In genomic region chr6:6916598-6916997, GRCh38 we compare ENCODE assay signal across 1 cellular context.
TF ChIP-seq lines count a peak whose summit lies in the region.

No MANE protein-coding gene starts in this region.

TF ChIP-seq in liver, 16 proteins besides CTCF, POLR2A, EP300 and RAD21 (continued from another document):
- no peak for TF ChIP-seq REST (IDR thresholded peaks at IDR 0.05)
- no peak for TF ChIP-seq NR2F2 (IDR thresholded peaks at IDR 0.05)
- TF ChIP-seq, protein P1, sequence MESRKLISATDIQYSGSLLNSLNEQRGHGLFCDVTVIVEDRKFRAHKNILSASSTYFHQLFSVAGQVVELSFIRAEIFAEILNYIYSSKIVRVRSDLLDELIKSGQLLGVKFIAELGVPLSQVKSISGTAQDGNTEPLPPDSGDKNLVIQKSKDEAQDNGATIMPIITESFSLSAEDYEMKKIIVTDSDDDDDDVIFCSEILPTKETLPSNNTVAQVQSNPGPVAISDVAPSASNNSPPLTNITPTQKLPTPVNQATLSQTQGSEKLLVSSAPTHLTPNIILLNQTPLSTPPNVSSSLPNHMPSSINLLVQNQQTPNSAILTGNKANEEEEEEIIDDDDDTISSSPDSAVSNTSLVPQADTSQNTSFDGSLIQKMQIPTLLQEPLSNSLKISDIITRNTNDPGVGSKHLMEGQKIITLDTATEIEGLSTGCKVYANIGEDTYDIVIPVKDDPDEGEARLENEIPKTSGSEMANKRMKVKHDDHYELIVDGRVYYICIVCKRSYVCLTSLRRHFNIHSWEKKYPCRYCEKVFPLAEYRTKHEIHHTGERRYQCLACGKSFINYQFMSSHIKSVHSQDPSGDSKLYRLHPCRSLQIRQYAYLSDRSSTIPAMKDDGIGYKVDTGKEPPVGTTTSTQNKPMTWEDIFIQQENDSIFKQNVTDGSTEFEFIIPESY (IDR thresholded peaks at IDR 0.05), result no peak
- no peak for TF ChIP-seq JUND (IDR thresholded peaks at IDR 0.05)
- no peak for TF ChIP-seq RXRA (IDR thresholded peaks at IDR 0.05)
